Comparison of ENCODE assay signal across 12 cellular contexts in genomic region chr7:107856806-107857540, GRCh38. TPM values are rescaled to one million over a fixed set of nuclear protein-coding genes. Genes with fewer than 3 reads are reported as not detected.
A peak's percentile ranks its signal among the peaks of the same experiment; 100 is the strongest.
DNase-seq lines count a peak whose midpoint lies in the region; ATAC-seq and TF ChIP-seq lines count a peak whose summit lies in the region.
"Had no signal": no experiment of that assay in that cellular context is flagged by ENCODE, and none has a peak within 500 bp of the region (broad histone marks: within the 10 kb centered on the region; RNA-seq: fewer than 3 reads in every experiment).

No MANE protein-coding gene starts in this region.

- H3K4me3 ChIP-seq in CD4-positive, CD25-positive, alpha-beta regulatory T cell (ENCODE audit: low read depth, low read length), result peak overlapping the region; percentile 74
- no peak overlapping the region for H3K4me3 ChIP-seq in A673 (ENCODE audit: low read depth, low read length, poor library complexity, severe bottlenecking)
- H3K4me3 ChIP-seq in gastrocnemius medialis, result no peak overlapping the region
- H3K4me3 ChIP-seq: cardiac muscle cell had no signal

- no peaks in the 10 kb centered on the region for H3K36me3 ChIP-seq in CD4-positive, CD25-positive, alpha-beta regulatory T cell (ENCODE audit: control insufficient read depth, insufficient read depth, low read length)
- H3K36me3 ChIP-seq in A673 (ENCODE audit: insufficient read depth, low read length, poor library complexity, severe bottlenecking) (no peaks in the 10 kb centered on the region), gastrocnemius medialis (no peaks in the 10 kb centered on the region)
- H3K36me3 ChIP-seq: cardiac muscle cell had no signal

- CTCF ChIA-PET in A673 (lab: Charles Lee), result interaction anchor here (0.6 kb wide), 1 partner anchor 756 kb away, joined by 12 read pairs; no protein-coding TSS in a partner anchor

- H3K4me1 ChIP-seq in CD4-positive, CD25-positive, alpha-beta regulatory T cell (ENCODE audit: control insufficient read depth, insufficient read depth, low read length, poor library complexity, severe bottlenecking), result peaks cover 40% of the 10 kb centered on the region
- no peaks in the 10 kb centered on the region for H3K4me1 ChIP-seq in A673 (ENCODE audit: insufficient read depth, low read length, poor library complexity, severe bottlenecking)
- H3K4me1 ChIP-seq in gastrocnemius medialis, result peaks cover 11 to 15% of the 10 kb centered on the region in 2 donors

- POLR2A ChIA-PET in A673 (lab: Charles Lee; ENCODE audit: low non-redundant PET), result no interaction called here

- H3K27me3 Mint-ChIP-seq in CD4-positive, CD25-positive, alpha-beta regulatory T cell, result peaks cover 3% of the 10 kb centered on the region
- peaks cover 7% of the 10 kb centered on the region for H3K27me3 Mint-ChIP-seq in T-helper 1 cell treated with Interleukin-12 subunit alpha and Interleukin-12 subunit beta and Interleukin-4 antibody, amounts not matched to agents 30 μg/mL and 1 μg/mL, for 36 hours (ENCODE audit: low read depth)

- H3K9me3 Mint-ChIP-seq in CD4-positive, CD25-positive, alpha-beta regulatory T cell, result peaks cover 0 to 11% (median 2%) of the 10 kb centered on the region in 7 donors
- no peaks in the 10 kb centered on the region for H3K9me3 Mint-ChIP-seq in T-helper 1 cell treated with Interleukin-12 subunit alpha and Interleukin-12 subunit beta and Interleukin-4 antibody, amounts not matched to agents 30 μg/mL and 1 μg/mL, for 36 hours
- H3K9me3 Mint-ChIP-seq: nephron had no signal

- peak overlapping the region; percentile 87 to 97 (median 91) for H3K27ac Mint-ChIP-seq in CD4-positive, CD25-positive, alpha-beta regulatory T cell
- H3K27ac Mint-ChIP-seq in T-helper 1 cell treated with Interleukin-12 subunit alpha and Interleukin-12 subunit beta and Interleukin-4 antibody, amounts not matched to agents 30 μg/mL and 1 μg/mL, for 36 hours, result peak overlapping the region; percentile 49
- H3K27ac Mint-ChIP-seq: nephron had no signal

- no peaks in the 10 kb centered on the region for H3K9me3 ChIP-seq in CD4-positive, CD25-positive, alpha-beta regulatory T cell (ENCODE audit: control insufficient read depth in 2 of 2, low read length in 2 of 2)
- no peaks in the 10 kb centered on the region for H3K9me3 ChIP-seq in A673 (ENCODE audit: low read depth, low read length, poor library complexity, severe bottlenecking)
- no peaks in the 10 kb centered on the region for H3K9me3 ChIP-seq in gastrocnemius medialis

- peak in 2 of 3 donors; percentile 40 to 91 for DNase-seq in CD4-positive, CD25-positive, alpha-beta regulatory T cell
- DNase-seq in left colon (peak; percentile 39 to 60), NCI-H2081 (lab: John Stamatoyannopoulos, UW) (no peak), A673 (ENCODE audit: low spot score) (no peak), gastrocnemius medialis (no peak)
- no peak for DNase-seq in stimulated activated CD4-positive, alpha-beta T cell treated with anti-CD3 and anti-CD28 coated beads, Interleukin-2, amount 100 ng/mL, for 48 hours

- peaks cover 1% of the 10 kb centered on the region for H3K36me3 Mint-ChIP-seq in CD4-positive, CD25-positive, alpha-beta regulatory T cell
- peaks cover 1% of the 10 kb centered on the region for H3K36me3 Mint-ChIP-seq in T-helper 1 cell treated with Interleukin-12 subunit alpha and Interleukin-12 subunit beta and Interleukin-4 antibody, amounts not matched to agents 30 μg/mL and 1 μg/mL, for 36 hours (ENCODE audit: low read depth)

- no TSS peak for BruUV-seq in A673 (replicated peaks; lab: Mats Ljungman, UMichigan)

- in situ Hi-C loops in gastrocnemius medialis (cut with MboI; ENCODE audit: low sequenced_read_pairs in 4 of 4), result loop anchor here in 3 of 4 donors (25.0 kb wide), 3 partner anchors 280 to 395 kb away; partner anchors contain the start of genes LAMB4 (in 2 of the 3) and GPR22 (in 1 of the 3)

- ATAC-seq in CD4-positive, CD25-positive, alpha-beta regulatory T cell (ENCODE audit: low read depth in 2 of 2), result peak; percentile 78 to 84
- ATAC-seq in GM21390 (IDR thresholded peaks at IDR 0.05; ENCODE audit: unreplicated experiment) (peak; percentile 64), left colon (peak; percentile 62), gastrocnemius medialis (no peak)

- H3K4me3 Mint-ChIP-seq in CD4-positive, CD25-positive, alpha-beta regulatory T cell, result peak overlapping the region; percentile 42 to 80 (median 64)
- H3K4me3 Mint-ChIP-seq in T-helper 1 cell treated with Interleukin-12 subunit alpha and Interleukin-12 subunit beta and Interleukin-4 antibody, amounts not matched to agents 30 μg/mL and 1 μg/mL, for 36 hours, result peak overlapping the region; percentile 5
- H3K4me3 Mint-ChIP-seq: nephron had no signal

- TF ChIP-seq CTCF in A673 (conservative IDR thresholded peaks at IDR 0.05; ENCODE audit: low read depth, low read length), result no peak
- no peak for TF ChIP-seq CTCF in gastrocnemius medialis (IDR thresholded peaks at IDR 0.05 in 4 of 5, conservative IDR thresholded peaks at IDR 0.05 in 1 of 5)

- TF ChIP-seq POLR2A in gastrocnemius medialis (IDR thresholded peaks at IDR 0.05), result no peak

- peaks cover 40 to 75% (median 55%) of the 10 kb centered on the region in 4 donors for H3K4me1 Mint-ChIP-seq in CD4-positive, CD25-positive, alpha-beta regulatory T cell
- H3K4me1 Mint-ChIP-seq in T-helper 1 cell treated with Interleukin-12 subunit alpha and Interleukin-12 subunit beta and Interleukin-4 antibody, amounts not matched to agents 30 μg/mL and 1 μg/mL, for 36 hours (ENCODE audit: low read depth), result peaks cover 20% of the 10 kb centered on the region
- H3K4me1 Mint-ChIP-seq: nephron had no signal

- H3K27me3 ChIP-seq in CD4-positive, CD25-positive, alpha-beta regulatory T cell (ENCODE audit: control insufficient read depth, insufficient read depth, low read length), result no peaks in the 10 kb centered on the region
- H3K27me3 ChIP-seq in A673 (replicated peaks; ENCODE audit: insufficient read depth, low read depth, low read length, poor library complexity) (peaks cover 7% of the 10 kb centered on the region), gastrocnemius medialis (no peaks in the 10 kb centered on the region)

- intact Hi-C loops in left colon (cut with DNase I, micrococcal nuclease) (no loop called here), A673 (cut with micrococcal nuclease; ENCODE audit: unreplicated experiment) (no loop called here), gastrocnemius medialis (cut with DNase I; ENCODE audit: low total_unique reads) (no loop called here)

- peak overlapping the region; percentile 70 for H3K27ac ChIP-seq in CD4-positive, CD25-positive, alpha-beta regulatory T cell (ENCODE audit: insufficient read depth, low read length, poor library complexity, severe bottlenecking)
- H3K27ac ChIP-seq in A673 (ENCODE audit: low read depth, low read length, poor library complexity, severe bottlenecking) (no peak overlapping the region), gastrocnemius medialis (no peak overlapping the region)
- H3K27ac ChIP-seq: cardiac muscle cell had no signal

RNA-seq across cellular contexts. Expression of gene DLD, which starts 34.0 kb away (rescaled TPM):
- total RNA-seq in CD4-positive, CD25-positive, alpha-beta regulatory T cell, result 66.7 TPM
- polyA plus RNA-seq in CD4-positive, CD25-positive, alpha-beta regulatory T cell, result 10 to 100 TPM; 44.3 to 81.8 (median 49.9) TPM
- total RNA-seq in left colon, result 100 to 1,000 TPM; 129 to 139 TPM
- total RNA-seq in A673 (2021), result 121 and 124 TPM in 2 replicates
- 100 to 1,000 TPM; 110 to 157 (median 146) TPM for total RNA-seq in gastrocnemius medialis

RNA-seq across cellular contexts. Expression of gene SLC26A3, which starts 54.0 kb away (rescaled TPM):
- not detected for total RNA-seq in CD4-positive, CD25-positive, alpha-beta regulatory T cell
- polyA plus RNA-seq in CD4-positive, CD25-positive, alpha-beta regulatory T cell, result under 1 TPM in 1 of 4 donors, not detected in 3; 0.26 TPM
- 1,000 to 10,000 TPM; 2,382 to 3,814 TPM for total RNA-seq in left colon
- total RNA-seq in A673 (2021), result not detected in 2 replicates
- 10 to 100 TPM in 1 of 4 donors, not detected in 3; 12.7 TPM for total RNA-seq in gastrocnemius medialis
- total RNA-seq: cardiac muscle cell; G401; T-helper 2 cell treated with Interferon-gamma antibody and Interleukin-4, amounts not matched to agents 100 ng/mL and 5 ng/mL, for 36 hours had no signal

Comparison
In these comparisons a context has a peak if more than half of its experiments do, and no peak if none do; other contexts are left out.
1. ATAC-seq: peak in CD4-positive, CD25-positive, alpha-beta regulatory T cell (2 of 2), GM21390 (single experiment) and left colon (single experiment); none in gastrocnemius medialis (0 of 2).
2. DNase-seq: peak in CD4-positive, CD25-positive, alpha-beta regulatory T cell (2 of 3) and left colon (2 of 2); none in NCI-H2081 (0 of 2), A673 (single experiment), stimulated activated CD4-positive, alpha-beta T cell treated with anti-CD3 and anti-CD28 coated beads, Interleukin-2, amount 100 ng/mL, for 48 hours (0 of 2) and gastrocnemius medialis (0 of 2).
3. RNA of gene SLC26A3, which starts 54.0 kb away (total RNA-seq): 2,382 to 3,814 TPM in left colon; 12.7 TPM in gastrocnemius medialis, not detected in CD4-positive, CD25-positive, alpha-beta regulatory T cell (single experiment) and not detected in A673; every median in the first group is over 100 times any median in the second.